13 cellular contexts compared by ENCODE assay signal in the genomic region with DNA sequence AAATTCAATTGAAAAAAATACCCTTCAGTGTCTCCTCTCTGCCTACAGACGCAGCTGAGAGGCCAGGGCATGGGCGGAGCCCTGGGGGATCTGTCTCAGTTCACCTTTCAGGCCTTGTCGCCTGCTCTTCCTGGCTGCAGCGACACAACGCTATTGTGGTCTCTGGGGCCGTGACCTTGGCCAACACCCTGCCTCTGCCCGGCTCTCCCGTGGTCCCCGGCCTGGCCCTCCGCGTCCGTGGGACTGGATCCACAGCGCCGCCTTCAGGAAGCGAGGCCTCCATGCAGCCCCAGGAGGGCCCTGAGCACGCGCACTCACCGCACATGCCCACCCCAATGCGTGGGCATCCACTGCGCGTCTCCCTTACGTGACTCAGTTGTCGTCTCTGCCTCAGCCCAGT.
DNase-seq lines count a peak whose midpoint lies in the region; ATAC-seq, FAIRE-seq and TF ChIP-seq lines count a peak whose summit lies in the region.
"Had no signal": no experiment of that assay in that cellular context is flagged by ENCODE, and none has a peak within 500 bp of the region (broad histone marks: within the 10 kb centered on the region; RNA-seq: fewer than 3 reads in every experiment).

No MANE protein-coding gene starts in this region.

- TF ChIP-seq CTCF in GM10266 (IDR thresholded peaks at IDR 0.05; ENCODE audit: control insufficient read depth, insufficient read depth, low read depth, missing control alignments) (peak; percentile 26), WI38 (IDR thresholded peaks at IDR 0.05; ENCODE audit: low read depth, low read length) (peak; percentile 14; the same call in 1 of the 2 replicates), hepatocyte (IDR thresholded peaks at IDR 0.05; ENCODE audit: poor library complexity) (peak; percentile 45)

- DNase-seq in GM10266 (ENCODE audit: extremely low spot score): no peak
- peak; percentile 27 for DNase-seq in hepatocyte (ENCODE audit: low spot score)
- DNase-seq in retina: peak; percentile 47
- DNase-seq in GM12891 (ENCODE audit: insufficient read length, low spot score): no peak
- DNase-seq in SK-N-DZ (ENCODE audit: low spot score): no peak
- no peak for DNase-seq in stimulated activated CD4-positive, alpha-beta T cell treated with anti-CD3 and anti-CD28 coated beads, Interleukin-12 subunit alpha, Interleukin-12 subunit beta, amount 100 ng/mL, for 4 hours
- DNase-seq: Kasumi-1, left colon, NCI-H2171 treated with DMSO at 0.1 percent for 48 hours, transverse colon had no signal

- no peaks in the 10 kb centered on the region for H3K9me3 ChIP-seq in hepatocyte (ENCODE audit: low read depth)
- H3K9me3 ChIP-seq: transverse colon had no signal

- 49% methylated on average over 23 of the region's 23 CpGs for WGBS in hepatocyte (ENCODE audit: low lambda C conversion rate, missing lambda C conversion rate)

- no peaks in the 10 kb centered on the region for H3K79me2 ChIP-seq in hepatocyte

- no peak overlapping the region for H2AFZ ChIP-seq in hepatocyte

- no peaks in the 10 kb centered on the region for H3K27me3 ChIP-seq in hepatocyte
- H3K27me3 ChIP-seq: transverse colon had no signal

- H3K4me2 ChIP-seq in hepatocyte: peak overlapping the region; percentile 55

- no peak overlapping the region for H3K27ac ChIP-seq in hepatocyte
- H3K27ac ChIP-seq: transverse colon, VCaP had no signal

- no peaks in the 10 kb centered on the region for H4K20me1 ChIP-seq in hepatocyte (ENCODE audit: insufficient read depth, poor library complexity, severe bottlenecking)

- no peaks in the 10 kb centered on the region for H3K4me1 ChIP-seq in hepatocyte (ENCODE audit: insufficient read depth)
- H3K4me1 ChIP-seq: transverse colon had no signal

- no peak for FAIRE-seq in GM12891 (lab: Jason Lieb, UNC)

- H3K4me3 ChIP-seq in WI38 (ENCODE audit: low read depth, low read length) (no peak overlapping the region), hepatocyte (no peak overlapping the region)
- H3K4me3 ChIP-seq: transverse colon had no signal

- no peaks in the 10 kb centered on the region for H3K9me2 ChIP-seq in hepatocyte (replicated peaks; ENCODE audit: insufficient read depth)

- ATAC-seq in GM19023 (IDR thresholded peaks at IDR 0.05; ENCODE audit: unreplicated experiment): no peak
- ATAC-seq: left colon had no signal

- H3K36me3 ChIP-seq in hepatocyte (replicated peaks; ENCODE audit: insufficient read depth, low read depth): no peaks in the 10 kb centered on the region
- H3K36me3 ChIP-seq: transverse colon had no signal

- no peak for TF ChIP-seq POLR2A in GM12891 (IDR thresholded peaks at IDR 0.05; ENCODE audit: low read depth, low read length)

TF ChIP-seq in GM12891, 5 proteins besides CTCF, POLR2A, EP300 and RAD21:
- TF ChIP-seq POLR2AphosphoS5 (IDR thresholded peaks at IDR 0.05; ENCODE audit: low read depth, low read length) (no peak), TAF1 (IDR thresholded peaks at IDR 0.05; ENCODE audit: low read depth, low read length) (no peak), PAX5 (IDR thresholded peaks at IDR 0.05; ENCODE audit: insufficient read depth, low read length, severe bottlenecking) (no peak), SPI1 (IDR thresholded peaks at IDR 0.05; ENCODE audit: low read depth, low read length) (no peak), POU2F2 (IDR thresholded peaks at IDR 0.05; ENCODE audit: low read depth, low read length) (no peak)

Comparison
In these comparisons a context has a peak if more than half of its experiments do, and no peak if none do; other contexts are left out.
1. DNase-seq: peak in hepatocyte (single experiment) and retina (single experiment); none in GM10266 (single experiment), GM12891 (single experiment), SK-N-DZ (single experiment) and stimulated activated CD4-positive, alpha-beta T cell treated with anti-CD3 and anti-CD28 coated beads, Interleukin-12 subunit alpha, Interleukin-12 subunit beta, amount 100 ng/mL, for 4 hours (single experiment).
2. Peak in every context shown above with its lines, with median percentiles within 50 percentile points of each other: CTCF ChIP-seq.